In the genomic region with DNA sequence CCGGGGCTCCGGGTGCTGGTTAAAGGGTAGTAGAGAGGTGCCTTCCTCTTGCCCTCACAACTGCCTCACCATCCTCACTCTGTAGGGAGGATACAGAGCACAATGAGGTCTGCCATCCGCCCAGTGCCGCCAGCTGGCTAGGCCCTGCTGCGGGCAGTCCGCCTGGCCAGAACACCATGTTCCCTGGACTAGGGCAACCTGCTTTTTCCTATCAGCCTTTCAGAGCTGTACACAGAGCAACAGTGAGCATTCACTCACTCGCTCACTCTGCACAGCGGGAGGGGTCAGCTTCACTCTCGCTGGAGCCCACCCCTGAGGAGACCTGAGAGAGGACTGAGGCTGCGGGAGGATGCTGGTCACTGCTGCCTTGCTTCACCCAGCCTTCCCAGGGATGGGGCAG, we compare ENCODE assay signal across 19 cellular contexts.
"Had no signal": no experiment of that assay in that cellular context is flagged by ENCODE, and none has a peak within 500 bp of the region (broad histone marks: within the 10 kb centered on the region; RNA-seq: fewer than 3 reads in every experiment).

No MANE protein-coding gene starts in this region.

- H3K4me3 ChIP-seq: breast epithelium, coronary artery, gastroesophageal sphincter, thyroid gland had no signal

- H3K9me3 ChIP-seq: thyroid gland had no signal

- H3K4me1 Mint-ChIP-seq: activated CD8-positive, alpha-beta memory T cell treated with anti-CD3 and anti-CD28 coated beads, Interleukin-2, amount 10 ng/mL, durations not matched to agents 7 days and 5 days; immature natural killer cell; memory B cell had no signal

- H3K9me3 Mint-ChIP-seq: activated T-cell treated with anti-CD3 and anti-CD28 coated beads, Interleukin-2, amount 50 U/mL, for 24 hours; effector memory CD8-positive, alpha-beta T cell; immature natural killer cell; natural killer cell treated with Interleukin-12 subunit alpha and Interleukin-12 subunit beta and Interleukin-15 and Interleukin-18, amount 100 ng/mL, for 72 hours; stimulated activated naive CD8-positive, alpha-beta T cell treated with anti-CD3 and anti-CD28 coated beads, Interleukin-15, Interleukin-2, amounts not matched to agents 100 ng/mL and 50 ng/mL, for 24 hours had no signal

- H3K27ac ChIP-seq: breast epithelium, coronary artery, epithelial cell of prostate, gastroesophageal sphincter, thyroid gland had no signal

- ATAC-seq: activated CD8-positive, alpha-beta memory T cell treated with anti-CD3 and anti-CD28 coated beads, Interleukin-2, amount 10 ng/mL, durations not matched to agents 7 days and 5 days; effector memory CD8-positive, alpha-beta T cell; gastroesophageal sphincter had no signal

- H3K27me3 ChIP-seq: breast epithelium, gastroesophageal sphincter, thyroid gland had no signal

- DNase-seq: activated CD4-positive, alpha-beta T cell treated with anti-CD3 and anti-CD28 coated beads for 1 hour; activated CD4-positive, alpha-beta T cell treated with anti-CD3 and anti-CD28 coated beads, Interleukin-2, amount 50 U/mL, for 48 hours; activated CD8-positive, alpha-beta memory T cell treated with anti-CD3 and anti-CD28 coated beads, Interleukin-2, amount 10 ng/mL, durations not matched to agents 7 days and 5 days; activated effector memory CD4-positive, alpha-beta T cell treated with anti-CD3 and anti-CD28 coated beads, Interleukin-2, amount 50 U/mL, for 16 hours; activated T-cell treated with anti-CD3 and anti-CD28 coated beads, Interleukin-2, amount 50 U/mL, for 24 hours; aorta; effector memory CD8-positive, alpha-beta T cell; immature natural killer cell; stimulated activated CD4-positive, alpha-beta T cell treated with anti-CD3 and anti-CD28 coated beads, Interleukin-4, amount 100 ng/mL, for 1 hour; stimulated activated CD8-positive, alpha-beta memory T cell treated with anti-CD3 and anti-CD28 coated beads, Interleukin-4, amount 100 ng/mL, for 48 hours; thyroid gland had no signal

- H3K36me3 ChIP-seq: breast epithelium, gastroesophageal sphincter, thyroid gland had no signal

- H3K27me3 Mint-ChIP-seq: activated CD8-positive, alpha-beta memory T cell treated with anti-CD3 and anti-CD28 coated beads, Interleukin-2, amount 10 ng/mL, durations not matched to agents 7 days and 5 days; activated T-cell treated with anti-CD3 and anti-CD28 coated beads, Interleukin-2, amount 50 U/mL, for 24 hours; stimulated activated naive CD8-positive, alpha-beta T cell treated with anti-CD3 and anti-CD28 coated beads, Interleukin-15, Interleukin-2, amounts not matched to agents 100 ng/mL and 50 ng/mL, for 24 hours had no signal

- H3K36me3 Mint-ChIP-seq: activated CD8-positive, alpha-beta memory T cell treated with anti-CD3 and anti-CD28 coated beads, Interleukin-2, amount 10 ng/mL, durations not matched to agents 7 days and 5 days; activated naive CD8-positive, alpha-beta T cell; immature natural killer cell; memory B cell; natural killer cell treated with Interleukin-12 subunit alpha and Interleukin-12 subunit beta and Interleukin-15 and Interleukin-18, amount 100 ng/mL, for 72 hours had no signal

- H3K4me3 Mint-ChIP-seq: activated CD8-positive, alpha-beta memory T cell treated with anti-CD3 and anti-CD28 coated beads, Interleukin-2, amount 10 ng/mL, durations not matched to agents 7 days and 5 days; activated naive CD8-positive, alpha-beta T cell; activated T-cell treated with anti-CD3 and anti-CD28 coated beads, Interleukin-2, amount 50 U/mL, for 24 hours; effector memory CD8-positive, alpha-beta T cell; immature natural killer cell; memory B cell; natural killer cell treated with Interleukin-12 subunit alpha and Interleukin-12 subunit beta and Interleukin-15 and Interleukin-18, amount 100 ng/mL, for 72 hours; stimulated activated naive CD8-positive, alpha-beta T cell treated with anti-CD3 and anti-CD28 coated beads, Interleukin-15, Interleukin-2, amounts not matched to agents 100 ng/mL and 50 ng/mL, for 24 hours had no signal

- H3K4me1 ChIP-seq: breast epithelium, thyroid gland had no signal

- H3K27ac Mint-ChIP-seq: activated CD8-positive, alpha-beta memory T cell treated with anti-CD3 and anti-CD28 coated beads, Interleukin-2, amount 10 ng/mL, durations not matched to agents 7 days and 5 days; activated naive CD8-positive, alpha-beta T cell; activated T-cell treated with anti-CD3 and anti-CD28 coated beads, Interleukin-2, amount 50 U/mL, for 24 hours; effector memory CD8-positive, alpha-beta T cell; immature natural killer cell; memory B cell; natural killer cell treated with Interleukin-12 subunit alpha and Interleukin-12 subunit beta and Interleukin-15 and Interleukin-18, amount 100 ng/mL, for 72 hours; stimulated activated naive CD8-positive, alpha-beta T cell treated with anti-CD3 and anti-CD28 coated beads, Interleukin-15, Interleukin-2, amounts not matched to agents 100 ng/mL and 50 ng/mL, for 24 hours had no signal
